19 cellular contexts compared by ENCODE assay signal in genomic region chr22:22960307-22960706, GRCh38.
"Had no signal": no experiment of that assay in that cellular context is flagged by ENCODE, and none has a peak within 500 bp of the region (broad histone marks: within the 10 kb centered on the region; RNA-seq: fewer than 3 reads in every experiment).

No MANE protein-coding gene starts in this region.

- DNase-seq: activated CD4-positive, alpha-beta memory T cell treated with anti-CD3 and anti-CD28 coated beads, Interleukin-2, amount 10 ng/mL, durations not matched to agents 7 days and 5 days; activated CD4-positive, alpha-beta T cell treated with anti-CD3 and anti-CD28 coated beads, Interleukin-2, amount 10 ng/mL, durations not matched to agents 24 days and 14 days; activated CD8-positive, alpha-beta memory T cell treated with anti-CD3 and anti-CD28 coated beads, Interleukin-2, amount 10 ng/mL, durations not matched to agents 7 days and 5 days; activated gamma-delta T cell; activated naive CD4-positive, alpha-beta T cell treated with anti-CD3 and anti-CD28 coated beads, Interleukin-2, amount 50 U/mL, for 16 hours; activated naive CD8-positive, alpha-beta T cell treated with anti-CD3 and anti-CD28 coated beads, Interleukin-2, amount 50 U/mL, for 24 hours; anterior cingulate cortex; caudate nucleus; effector CD4-positive, alpha-beta T cell; foreskin fibroblast; hypothalamus; natural killer cell; retina; stimulated activated CD4-positive, alpha-beta T cell treated with anti-CD3 and anti-CD28 coated beads, Interleukin-12 subunit alpha, Interleukin-12 subunit beta, amount 100 ng/mL, for 4 hours; stimulated activated CD4-positive, alpha-beta T cell treated with anti-CD3 and anti-CD28 coated beads, Interleukin-4, amount 100 ng/mL, for 4 hours; T-cell; tibial artery had no signal

- H3K27ac ChIP-seq: tibial artery, VCaP had no signal

- H3K4me3 ChIP-seq: tibial artery had no signal

- H3K4me1 ChIP-seq: tibial artery had no signal

- H3K36me3 ChIP-seq: tibial artery had no signal

- ATAC-seq: activated CD4-positive, CD25-positive, alpha-beta regulatory T cell treated with anti-CD3 and anti-CD28 coated beads, Interleukin-2, amount 50 U/mL, for 24 hours; activated CD8-positive, alpha-beta memory T cell treated with anti-CD3 and anti-CD28 coated beads, Interleukin-2, amount 10 ng/mL, durations not matched to agents 7 days and 5 days; activated naive CD8-positive, alpha-beta T cell treated with anti-CD3 and anti-CD28 coated beads, Interleukin-2, amount 50 U/mL, for 24 hours; natural killer cell; T-cell had no signal
